ENCODE assay signal across 8 cellular contexts in genomic region chr6:31897612-31898199, GRCh38. TPM values are rescaled to one million over a fixed set of nuclear protein-coding genes. Genes with fewer than 3 reads are reported as not detected.
DNase-seq lines count a peak whose midpoint lies in the region; ATAC-seq and TF ChIP-seq lines count a peak whose summit lies in the region.

EHMT2 (minus strand) TSS chr6:31897698; CDS start chr6:31897677, 21 bp downstream.

- H3K79me2 ChIP-seq in OCI-LY1 (ENCODE audit: insufficient read depth, low read length) = no peaks in the 10 kb centered on the region

- H3K4me2 ChIP-seq in OCI-LY1 (ENCODE audit: low read length) = peak within 1 kb of the TSS; percentile 91

- no peaks in the 10 kb centered on the region for H3K9me3 Mint-ChIP-seq in endothelial cell (ENCODE audit: unreplicated experiment)

- H3K9me3 ChIP-seq in HUES48 (ENCODE audit: control insufficient read depth, insufficient read depth, low read length) (no peaks in the 10 kb centered on the region), OCI-LY1 (ENCODE audit: low read length) (no peaks in the 10 kb centered on the region)

- peak; percentile 47 for ATAC-seq in GM19324 (IDR thresholded peaks at IDR 0.05; ENCODE audit: low FRiP score, unreplicated experiment)

- H3K9ac ChIP-seq in HUES48 (ENCODE audit: low read depth, low read length) = peak within 1 kb of the TSS; percentile 68
- peak within 1 kb of the TSS; percentile 86 for H3K9ac ChIP-seq in OCI-LY1 (ENCODE audit: low read length)

- peaks cover 10% of the 10 kb centered on the region; the same call in 1 of the 2 replicates for H3K4me1 ChIP-seq in HUES48 (ENCODE audit: control insufficient read depth, insufficient read depth, low read length)
- H3K4me1 ChIP-seq in OCI-LY1 (ENCODE audit: insufficient read depth, low read length, severe bottlenecking) = peaks cover 46% of the 10 kb centered on the region

- H3K27me3 ChIP-seq in HUES48 (ENCODE audit: control insufficient read depth, insufficient read depth, low read length) (no peaks in the 10 kb centered on the region), OCI-LY1 (ENCODE audit: insufficient read depth, low read length) (no peaks in the 10 kb centered on the region)

- no peak within 1 kb of the TSS for H2AFZ ChIP-seq in OCI-LY1 (ENCODE audit: low read length)

- TF ChIP-seq CTCF in OCI-LY1 (IDR thresholded peaks at IDR 0.05; ENCODE audit: low read length) (no peak), endothelial cell (IDR thresholded peaks at IDR 0.05; ENCODE audit: unreplicated experiment) (no peak)

- no peaks in the 10 kb centered on the region for H4K20me1 ChIP-seq in OCI-LY1 (ENCODE audit: insufficient read depth, low read length)

- DNase-seq in AG20443 (ENCODE audit: low spot score) (peak; percentile 93), endothelial cell (ENCODE audit: low spot score) (peak; percentile 80), midbrain (lab: John Stamatoyannopoulos, UW) (peak; percentile 93)
- peak; percentile 85 for DNase-seq in activated CD8-positive, alpha-beta memory T cell treated with anti-CD3 and anti-CD28 coated beads, Interleukin-2, amount 50 U/mL, for 4 hours
- DNase-seq in stimulated activated CD8-positive, alpha-beta memory T cell treated with anti-CD3 and anti-CD28 coated beads, Interleukin-15, amount 100 ng/mL, for 48 hours (ENCODE audit: low read depth in 2 of 2) = peak; percentile 81 to 83

- H3K4me3 Mint-ChIP-seq in endothelial cell (ENCODE audit: unreplicated experiment) = peak within 1 kb of the TSS; percentile 96

- H3K4me1 Mint-ChIP-seq in endothelial cell (ENCODE audit: unreplicated experiment) = peaks cover 12% of the 10 kb centered on the region

- peak within 1 kb of the TSS; percentile 27 for H3K27ac Mint-ChIP-seq in endothelial cell (ENCODE audit: unreplicated experiment)

- peaks cover 5% of the 10 kb centered on the region for H3K27me3 Mint-ChIP-seq in endothelial cell (ENCODE audit: unreplicated experiment)

- H3K36me3 ChIP-seq in HUES48 (ENCODE audit: control insufficient read depth, insufficient read depth, low read length) = peaks cover 42% of the 10 kb centered on the region
- H3K36me3 ChIP-seq in OCI-LY1 (ENCODE audit: insufficient read depth, low read length) = peaks cover 24% of the 10 kb centered on the region; the same call in 1 of the 2 replicates

- H3K9me2 ChIP-seq in OCI-LY1 (ENCODE audit: low read depth, low read length) = no peaks in the 10 kb centered on the region

- H3F3A ChIP-seq in OCI-LY1 (ENCODE audit: insufficient read depth, low read length) = no peaks in the 10 kb centered on the region

- H3K27ac ChIP-seq in HUES48 (ENCODE audit: low read depth, low read length) (peak within 1 kb of the TSS; percentile 81), OCI-LY1 (ENCODE audit: low read depth, low read length, poor library complexity, severe bottlenecking) (peak within 1 kb of the TSS; percentile 81)

- H3K4me3 ChIP-seq in HUES48 (ENCODE audit: low read depth, low read length) (peak within 1 kb of the TSS; percentile 77), OCI-LY1 (ENCODE audit: low read depth, low read length, poor library complexity, severe bottlenecking) (peak within 1 kb of the TSS; percentile 69)

- peaks cover 8% of the 10 kb centered on the region for H3K36me3 Mint-ChIP-seq in endothelial cell (ENCODE audit: low read depth, unreplicated experiment)

RNA-seq across cellular contexts. Expression of gene EHMT2, which starts in this region (rescaled TPM):
- total RNA-seq in endothelial cell (ENCODE audit: unreplicated experiment) = 53.4 TPM

Comparison
In these comparisons a context has a peak if more than half of its experiments do, and no peak if none do; other contexts are left out.
1. Peak in every context shown above with its lines: DNase-seq, ATAC-seq, H3K4me3 ChIP-seq and H3K27ac ChIP-seq.